7 cellular contexts compared by ENCODE assay signal in the genomic region with DNA sequence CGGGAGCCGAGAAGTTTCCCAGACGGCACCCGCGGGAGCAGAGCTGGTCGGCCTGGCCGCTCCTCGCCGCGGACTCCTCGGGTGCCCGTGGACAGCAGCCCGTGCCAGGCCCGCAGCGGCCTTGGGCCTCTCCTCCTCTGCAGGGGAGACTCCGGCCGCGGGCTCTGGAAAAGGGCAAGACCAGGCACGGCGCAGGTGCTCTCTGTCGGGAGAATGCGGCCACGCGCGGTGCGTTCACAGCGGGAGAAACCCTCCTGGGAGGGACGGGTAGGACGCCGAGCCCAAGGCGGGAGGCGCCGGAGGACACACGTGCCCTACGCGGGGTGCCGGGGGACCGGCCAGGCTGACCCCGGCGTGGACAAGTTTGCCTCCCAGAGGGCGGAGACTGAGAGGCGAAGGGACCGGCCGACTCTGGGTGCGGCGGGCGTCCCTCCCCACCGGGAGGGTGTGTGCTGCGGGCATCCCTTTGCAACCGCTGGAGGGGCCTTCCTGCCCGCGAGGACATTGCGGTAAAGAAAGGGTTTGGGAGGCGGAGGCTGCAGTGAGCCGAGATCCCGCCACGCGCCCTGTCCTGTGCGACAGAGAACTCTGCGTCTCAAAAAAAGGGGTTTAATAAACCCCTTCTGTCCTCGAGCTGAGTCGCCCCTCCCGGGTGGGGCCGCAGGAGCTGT. TPM values are rescaled to one million over a fixed set of nuclear protein-coding genes. Genes with fewer than 3 reads are reported as not detected.
DNase-seq lines count a peak whose midpoint lies in the region; ATAC-seq and TF ChIP-seq lines count a peak whose summit lies in the region.
"Had no signal": no experiment of that assay in that cellular context is flagged by ENCODE, and none has a peak within 500 bp of the region (broad histone marks: within the 10 kb centered on the region; RNA-seq: fewer than 3 reads in every experiment).

No MANE protein-coding gene starts in this region.

- H3K36me3 Mint-ChIP-seq in activated T-helper 17 cell treated with anti-CD3 and anti-CD28 coated beads, Interleukin-2, amount 50 U/mL, for 72 hours (ENCODE audit: low read depth): peaks cover 48% of the 10 kb centered on the region

- H3K4me1 Mint-ChIP-seq in activated T-helper 17 cell treated with anti-CD3 and anti-CD28 coated beads, Interleukin-2, amount 50 U/mL, for 72 hours: peaks cover 30% of the 10 kb centered on the region

- H3K27me3 Mint-ChIP-seq in activated T-helper 17 cell treated with anti-CD3 and anti-CD28 coated beads, Interleukin-2, amount 50 U/mL, for 72 hours: no peaks in the 10 kb centered on the region

- intact Hi-C loops in lower lobe of right lung (cut with DNase I): no loop called here

- H3K36me3 ChIP-seq in BLaER1 treated with 17β-estradiol and CSF1 and Interleukin-3, amounts not matched to agents 10 nM and 100 nM: peaks cover 0 to 14% (median 8%) of the 10 kb centered on the region in 11 experiments; a peak in 10 of 22 replicates
- no peaks in the 10 kb centered on the region for H3K36me3 ChIP-seq in lower lobe of right lung

- H3K4me2 ChIP-seq in BLaER1 treated with 17β-estradiol and CSF1 and Interleukin-3, amounts not matched to agents 10 nM and 100 nM: peak overlapping the region; percentile 75 to 97 (median 92)

- no peaks in the 10 kb centered on the region for H3K9me3 Mint-ChIP-seq in activated T-helper 17 cell treated with anti-CD3 and anti-CD28 coated beads, Interleukin-2, amount 50 U/mL, for 72 hours

- peak overlapping the region in 8 of 10 experiments; percentile 50 to 74 (median 64); a peak in 9 of 20 replicates for H3K4me3 ChIP-seq in BLaER1 treated with 17β-estradiol and CSF1 and Interleukin-3, amounts not matched to agents 10 nM and 100 nM
- peak overlapping the region; percentile 61 for H3K4me3 ChIP-seq in lower lobe of right lung

- peak overlapping the region in 5 of 11 experiments; percentile 12 to 89 (median 86); a peak in 4 of 22 replicates for H3K27ac ChIP-seq in BLaER1 treated with 17β-estradiol and CSF1 and Interleukin-3, amounts not matched to agents 10 nM and 100 nM
- H3K27ac ChIP-seq in lower lobe of right lung: peak overlapping the region; percentile 82

- ATAC-seq in activated T-helper 17 cell treated with anti-CD3 and anti-CD28 coated beads, Interleukin-2, amount 50 U/mL, for 72 hours (replicated peaks): no peak
- ATAC-seq in lower lobe of right lung (no peak), GM18907 (IDR thresholded peaks at IDR 0.05; ENCODE audit: unreplicated experiment) (no peak), HG02678 (IDR thresholded peaks at IDR 0.05; ENCODE audit: unreplicated experiment) (no peak)

- DNase-seq in lower lobe of right lung: peak; percentile 54
- DNase-seq in amniotic stem cell (lab: John Stamatoyannopoulos, UW): no peak

- H4K20me1 ChIP-seq in BLaER1 treated with 17β-estradiol and CSF1 and Interleukin-3, amounts not matched to agents 10 nM and 100 nM: no peaks in the 10 kb centered on the region

- peak overlapping the region; percentile 91 for H3K4me3 Mint-ChIP-seq in activated T-helper 17 cell treated with anti-CD3 and anti-CD28 coated beads, Interleukin-2, amount 50 U/mL, for 72 hours

- H3K4me1 ChIP-seq in BLaER1 treated with 17β-estradiol and CSF1 and Interleukin-3, amounts not matched to agents 10 nM and 100 nM: peaks cover 64 to 80% (median 76%) of the 10 kb centered on the region in 10 experiments
- peaks cover 54% of the 10 kb centered on the region for H3K4me1 ChIP-seq in lower lobe of right lung

- H3K27me3 ChIP-seq in BLaER1 treated with 17β-estradiol and CSF1 and Interleukin-3, amounts not matched to agents 10 nM and 100 nM: no peaks in the 10 kb centered on the region
- no peaks in the 10 kb centered on the region for H3K27me3 ChIP-seq in lower lobe of right lung (ENCODE audit: low read depth)

- no peak for TF ChIP-seq CTCF in lower lobe of right lung (IDR thresholded peaks at IDR 0.05)

- peak overlapping the region in 9 of 11 experiments; percentile 72 to 83 (median 77); a peak in 9 of 22 replicates for H3K9ac ChIP-seq in BLaER1 treated with 17β-estradiol and CSF1 and Interleukin-3, amounts not matched to agents 10 nM and 100 nM

- no peaks in the 10 kb centered on the region for H3K9me3 ChIP-seq in BLaER1 treated with 17β-estradiol and CSF1 and Interleukin-3, amounts not matched to agents 10 nM and 100 nM (replicated peaks in 1 of 11)
- no peaks in the 10 kb centered on the region for H3K9me3 ChIP-seq in lower lobe of right lung

- H3K27ac Mint-ChIP-seq in activated T-helper 17 cell treated with anti-CD3 and anti-CD28 coated beads, Interleukin-2, amount 50 U/mL, for 72 hours: peak overlapping the region; percentile 78

RNA-seq across cellular contexts. Expression of gene IFITM1, which starts 2.3 kb away (rescaled TPM):
- total RNA-seq in activated T-helper 17 cell treated with anti-CD3 and anti-CD28 coated beads, Interleukin-2, amount 50 U/mL, for 72 hours: 10 to 100 TPM; 95.7 to 97.1 TPM
- 128 TPM for total RNA-seq in lower lobe of right lung

RNA-seq across cellular contexts. Expression of gene IFITM3, which starts 4.5 kb away (rescaled TPM):
- 10 to 100 TPM in 1 of 2 donors, 1 to 10 TPM in 1; 2.7 to 26.0 TPM for total RNA-seq in activated T-helper 17 cell treated with anti-CD3 and anti-CD28 coated beads, Interleukin-2, amount 50 U/mL, for 72 hours
- total RNA-seq in lower lobe of right lung: 767 TPM

RNA-seq across cellular contexts. Expression of gene IFITM2, which starts 8.6 kb away (rescaled TPM):
- 100 to 1,000 TPM; 187 to 261 TPM for total RNA-seq in activated T-helper 17 cell treated with anti-CD3 and anti-CD28 coated beads, Interleukin-2, amount 50 U/mL, for 72 hours
- 607 TPM for total RNA-seq in lower lobe of right lung

RNA-seq across cellular contexts. Expression of gene IFITM5, which starts 16.8 kb away (rescaled TPM):
- total RNA-seq in activated T-helper 17 cell treated with anti-CD3 and anti-CD28 coated beads, Interleukin-2, amount 50 U/mL, for 72 hours: not detected
- total RNA-seq in lower lobe of right lung: not detected
- total RNA-seq: mesenteric fat pad had no signal

RNA-seq across cellular contexts. Expression of gene PGGHG, which starts 27.2 kb away (rescaled TPM):
- 100 to 1,000 TPM in 1 of 2 donors, 10 to 100 TPM in 1; 31.7 to 196 TPM for total RNA-seq in activated T-helper 17 cell treated with anti-CD3 and anti-CD28 coated beads, Interleukin-2, amount 50 U/mL, for 72 hours
- total RNA-seq in lower lobe of right lung: 163 TPM

Comparison
In these comparisons a context has a peak if more than half of its experiments do, and no peak if none do; other contexts are left out.
1. RNA of gene IFITM3, which starts 4.5 kb away (total RNA-seq): 767 TPM in lower lobe of right lung (single experiment); 2.7 to 26.0 TPM in activated T-helper 17 cell treated with anti-CD3 and anti-CD28 coated beads, Interleukin-2, amount 50 U/mL, for 72 hours; every median in the first group is over 10 times any median in the second.